ENCODE assay signal across 11 cellular contexts in genomic region chr2:172408143-172408766, GRCh38. TPM values are rescaled to one million over a fixed set of nuclear protein-coding genes. Genes with fewer than 3 reads are reported as not detected.
DNase-seq lines count a peak whose midpoint lies in the region; ATAC-seq, FAIRE-seq and TF ChIP-seq lines count a peak whose summit lies in the region.
"Had no signal": no experiment of that assay in that cellular context is flagged by ENCODE, and none has a peak within 500 bp of the region (broad histone marks: within the 10 kb centered on the region; RNA-seq: fewer than 3 reads in every experiment).

No MANE protein-coding gene starts in this region.

- no peaks in the 10 kb centered on the region for H3K79me2 ChIP-seq in SK-N-SH (ENCODE audit: insufficient read depth)

- no peak overlapping the region for H3K4me3 Mint-ChIP-seq in effector memory CD8-positive, alpha-beta T cell
- H3K4me3 Mint-ChIP-seq: CD8-positive, alpha-beta memory T cell had no signal

- H3K27ac ChIP-seq in suprapubic skin: peak overlapping the region; percentile 64
- no peak overlapping the region for H3K27ac ChIP-seq in SK-N-SH (ENCODE audit: low read depth in 2 of 2, low read length in 1 of 2)

- no peak overlapping the region for H3K4me2 ChIP-seq in SK-N-SH

- TF ChIP-seq EP300 in suprapubic skin (IDR thresholded peaks at IDR 0.05): no peak
- no peak for TF ChIP-seq EP300 in SK-N-SH (IDR thresholded peaks at IDR 0.05; ENCODE audit: borderline replicate concordance in 1 of 2, low read depth in 1 of 2, low read length in 1 of 2)

- H3K27ac Mint-ChIP-seq in effector memory CD8-positive, alpha-beta T cell: no peak overlapping the region
- H3K27ac Mint-ChIP-seq: CD8-positive, alpha-beta memory T cell had no signal

- H3K4me1 ChIP-seq in suprapubic skin (peaks cover 27% of the 10 kb centered on the region), SK-N-SH (ENCODE audit: control insufficient read depth in 1 of 2, insufficient read depth in 2 of 2, low read depth in 1 of 2, low read length in 1 of 2) (peaks cover 3 to 4% of the 10 kb centered on the region in 2 experiments; a peak in 2 of 4 replicates)

- H3K27me3 ChIP-seq in bronchial epithelial cell (ENCODE audit: control insufficient read depth, insufficient read depth, low read length) (no peaks in the 10 kb centered on the region), suprapubic skin (no peaks in the 10 kb centered on the region), SK-N-SH (ENCODE audit: insufficient read depth) (no peaks in the 10 kb centered on the region)

- no peaks in the 10 kb centered on the region for H4K20me1 ChIP-seq in SK-N-SH (ENCODE audit: insufficient read depth)

- no peak for ATAC-seq in effector memory CD8-positive, alpha-beta T cell (replicated peaks)

- peaks cover 26% of the 10 kb centered on the region for H3F3A ChIP-seq in SK-N-SH (replicated peaks; ENCODE audit: insufficient read depth)

- WGBS in suprapubic skin: 38% methylated on average over 4 of the region's 4 CpGs
- 70% methylated on average over 4 of the region's 4 CpGs for whole genome bisulfite sequencing in SK-N-SH (ENCODE audit: low lambda C conversion rate)

- peaks cover 0 to 4% of the 10 kb centered on the region in 2 donors for H3K4me1 Mint-ChIP-seq in effector memory CD8-positive, alpha-beta T cell (ENCODE audit: low read depth in 2 of 2)
- H3K4me1 Mint-ChIP-seq: CD8-positive, alpha-beta memory T cell had no signal

- CTCF ChIA-PET in SK-N-SH (lab: Yijun Ruan, JAX): interaction anchor here (0.8 to 1.3 kb wide), 3 partner anchors 11 to 236 kb away, joined by 3 to 5 read pairs (median 3); no protein-coding TSS in a partner anchor

- no peaks in the 10 kb centered on the region for H3K9me3 ChIP-seq in suprapubic skin
- no peaks in the 10 kb centered on the region for H3K9me3 ChIP-seq in SK-N-SH

- TF ChIP-seq POLR2A in suprapubic skin (IDR thresholded peaks at IDR 0.05): no peak

- no peak overlapping the region for H2AFZ ChIP-seq in SK-N-SH (ENCODE audit: low read depth)

- H3K36me3 ChIP-seq in bronchial epithelial cell (ENCODE audit: control insufficient read depth, insufficient read depth, low read length) (no peaks in the 10 kb centered on the region), suprapubic skin (no peaks in the 10 kb centered on the region), SK-N-SH (replicated peaks in 1 of 2; ENCODE audit: control insufficient read depth in 1 of 2, insufficient read depth in 2 of 2, low read length in 1 of 2) (no peaks in the 10 kb centered on the region)

- no peak for TF ChIP-seq CTCF in bronchial epithelial cell (IDR thresholded peaks at IDR 0.05; ENCODE audit: insufficient read depth, low read length, severe bottlenecking)
- no peak for TF ChIP-seq CTCF in suprapubic skin (IDR thresholded peaks at IDR 0.05)
- TF ChIP-seq CTCF in SK-N-SH (IDR thresholded peaks at IDR 0.05): no peak

- POLR2A ChIA-PET in SK-N-SH (lab: Yijun Ruan, JAX): no interaction called here

- peak; percentile 26 for DNase-seq in NCI-H1092 (lab: John Stamatoyannopoulos, UW)
- peak; percentile 90 for DNase-seq in NCI-H2227 (lab: John Stamatoyannopoulos, UW; ENCODE audit: unreplicated experiment)
- DNase-seq in bronchial epithelial cell (ENCODE audit: low read depth): peak; percentile 99
- DNase-seq in suprapubic skin (ENCODE audit: low spot score in 2 of 2): no peak
- no peak for DNase-seq in SK-N-SH
- DNase-seq in activated CD4-positive, alpha-beta T cell treated with anti-CD3 and anti-CD28 coated beads for 1 hour: no peak
- DNase-seq in effector memory CD8-positive, alpha-beta T cell: no peak
- DNase-seq: activated CD4-positive, alpha-beta T cell treated with anti-CD3 and anti-CD28 coated beads, Interleukin-2, amount 50 U/mL, for 48 hours; activated gamma-delta T cell treated with Interleukin-2 at 50 U/mL for 16 hours; CD8-positive, alpha-beta memory T cell; kidney glomerular epithelial cell had no signal

- H3K4me3 ChIP-seq in bronchial epithelial cell (ENCODE audit: low read depth, low read length) (no peak overlapping the region), suprapubic skin (no peak overlapping the region), SK-N-SH (ENCODE audit: low read depth in 2 of 2, low read length in 1 of 2) (no peak overlapping the region)

- H3K9me2 ChIP-seq in SK-N-SH: no peaks in the 10 kb centered on the region

- TF ChIP-seq RAD21 in SK-N-SH (IDR thresholded peaks at IDR 0.05; ENCODE audit: low read length): no peak

- H3K27me3 Mint-ChIP-seq in effector memory CD8-positive, alpha-beta T cell: peaks cover 5 to 18% of the 10 kb centered on the region in 2 donors

- no peaks in the 10 kb centered on the region for H3K9me3 Mint-ChIP-seq in effector memory CD8-positive, alpha-beta T cell

- no peaks in the 10 kb centered on the region for H3K36me3 Mint-ChIP-seq in effector memory CD8-positive, alpha-beta T cell (ENCODE audit: insufficient read depth)

- H3K9ac ChIP-seq in SK-N-SH: no peak overlapping the region

- FAIRE-seq in bronchial epithelial cell (lab: Jason Lieb, UNC): peak; percentile 75

TF ChIP-seq in SK-N-SH, 30 proteins besides CTCF, POLR2A, EP300 and RAD21:
- no peak for TF ChIP-seq TEAD4 (IDR thresholded peaks at IDR 0.05; ENCODE audit: borderline replicate concordance, insufficient read depth)
- no peak for TF ChIP-seq USF2 (IDR thresholded peaks at IDR 0.05; ENCODE audit: borderline replicate concordance, low read depth, low read length)
- TF ChIP-seq RCOR1 (IDR thresholded peaks at IDR 0.05; ENCODE audit: low read length): no peak
- no peak for TF ChIP-seq MAX (IDR thresholded peaks at IDR 0.05; ENCODE audit: low read depth)
- TF ChIP-seq USF1 (IDR thresholded peaks at IDR 0.05; ENCODE audit: borderline replicate concordance, low read depth): no peak

RNA-seq across cellular contexts. Expression of gene ITGA6, which starts 19.1 kb away (rescaled TPM):
- 191 and 390 TPM in 2 replicates for total RNA-seq in bronchial epithelial cell
- 100 to 1,000 TPM in 3 of 4 donors, 10 to 100 TPM in 1; 89.6 to 204 (median 161) TPM for total RNA-seq in suprapubic skin
- 25.9 and 26.0 TPM in 2 replicates for polyA plus RNA-seq in SK-N-SH (2012; rRNA removed)
- 32.9 and 33.9 TPM in 2 replicates for polyA plus RNA-seq in SK-N-SH (2012; cell fraction: cytosol; rRNA removed)
- polyA plus RNA-seq in SK-N-SH (2012; cell fraction: nucleus; rRNA removed): 21.2 and 45.3 TPM in 2 replicates

Comparison
In these comparisons a context has a peak if more than half of its experiments do, and no peak if none do; other contexts are left out.
1. DNase-seq: peak in NCI-H1092 (single experiment), NCI-H2227 (single experiment) and bronchial epithelial cell (single experiment); none in suprapubic skin (0 of 2), SK-N-SH (single experiment), activated CD4-positive, alpha-beta T cell treated with anti-CD3 and anti-CD28 coated beads for 1 hour (single experiment) and effector memory CD8-positive, alpha-beta T cell (0 of 3).